Comparison of ENCODE assay signal across 8 cellular contexts in the genomic region with DNA sequence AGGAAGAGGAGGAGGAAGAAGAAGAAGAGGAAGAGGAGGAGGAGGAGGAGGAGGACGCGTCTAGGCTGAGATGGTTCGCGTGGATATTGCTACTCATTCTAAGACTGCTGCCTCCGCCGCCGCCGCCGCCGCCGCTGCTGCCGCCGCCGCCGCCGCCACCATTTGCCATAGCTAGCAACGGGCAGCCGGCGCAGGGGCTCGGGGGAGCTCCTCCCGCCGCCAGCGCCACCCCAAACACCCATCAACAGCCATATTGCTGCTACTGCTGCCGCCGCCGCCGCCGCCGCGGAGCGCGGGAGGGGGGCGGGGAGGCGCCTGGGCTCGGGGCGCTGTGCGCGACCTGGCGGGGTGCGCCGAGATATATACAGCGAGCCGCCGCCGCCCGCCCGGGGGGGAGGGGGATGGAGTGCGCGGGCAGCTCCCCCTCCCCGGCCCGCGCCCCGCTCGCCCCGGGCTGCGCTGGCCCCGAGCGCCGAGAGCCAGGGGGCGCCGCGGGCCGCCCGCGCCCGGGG. TPM values are rescaled to one million over a fixed set of nuclear protein-coding genes. Genes with fewer than 3 reads are reported as not detected.
DNase-seq lines count a peak whose midpoint lies in the region; ATAC-seq and TF ChIP-seq lines count a peak whose summit lies in the region.

KCNMA1 (minus strand) TSS at position 335 of the 512 bp plus-strand sequence.

- H3K9me3 Mint-ChIP-seq in activated T-cell treated with anti-CD3 and anti-CD28 coated beads, Interleukin-2, amount 50 U/mL, for 24 hours: no peaks in the 10 kb centered on the region

- peaks cover 13% of the 10 kb centered on the region for H3K4me1 Mint-ChIP-seq in activated T-cell treated with anti-CD3 and anti-CD28 coated beads, Interleukin-2, amount 50 U/mL, for 24 hours (ENCODE audit: low read depth)

- no peaks in the 10 kb centered on the region for H3K36me3 Mint-ChIP-seq in activated T-cell treated with anti-CD3 and anti-CD28 coated beads, Interleukin-2, amount 50 U/mL, for 24 hours (ENCODE audit: low read depth)

- peak; percentile 39 for DNase-seq in activated T-cell treated with anti-CD3 and anti-CD28 coated beads, Interleukin-2, amount 50 U/mL, for 24 hours
- DNase-seq in activated T-cell treated with anti-CD3 and anti-CD28 coated beads for 4 hours (no peak), RWPE1 (ENCODE audit: low spot score) (peak; percentile 41), epithelial cell of esophagus (ENCODE audit: low read depth) (peak; percentile 37), myocyte (ENCODE audit: low read depth) (peak; percentile 67), GDM1 (lab: John Stamatoyannopoulos, UW) (no peak), epidermal melanocyte (ENCODE audit: insufficient read length, low spot score) (no peak)

- TF ChIP-seq CTCF in RWPE1 (conservative IDR thresholded peaks at IDR 0.05; ENCODE audit: low read depth) (no peak), epithelial cell of esophagus (IDR thresholded peaks at IDR 0.05; ENCODE audit: insufficient read depth, low read depth, low read length, missing control alignments) (no peak)

- no peak within 1 kb of the TSS for H3K27ac Mint-ChIP-seq in activated T-cell treated with anti-CD3 and anti-CD28 coated beads, Interleukin-2, amount 50 U/mL, for 24 hours

- no peak for ATAC-seq in HG02852 (IDR thresholded peaks at IDR 0.05; ENCODE audit: unreplicated experiment)

- CTCF ChIA-PET in RWPE1 (lab: Yijun Ruan, JAX): interaction anchor here (0.6 to 1.3 kb wide), 7 partner anchors 43 to 472 kb away, joined by 3 to 4 read pairs (median 3); no protein-coding TSS in a partner anchor

- peak within 1 kb of the TSS; percentile 67 for H3K27ac ChIP-seq in RWPE1

- H3K4me3 Mint-ChIP-seq in activated T-cell treated with anti-CD3 and anti-CD28 coated beads, Interleukin-2, amount 50 U/mL, for 24 hours: peak within 1 kb of the TSS; percentile 64

- POLR2A ChIA-PET in RWPE1 (lab: Yijun Ruan, JAX; ENCODE audit: low non-redundant PET): no interaction called here

- peaks cover 86% of the 10 kb centered on the region for H3K27me3 Mint-ChIP-seq in activated T-cell treated with anti-CD3 and anti-CD28 coated beads, Interleukin-2, amount 50 U/mL, for 24 hours

- peak within 1 kb of the TSS; percentile 64 for H3K4me3 ChIP-seq in epithelial cell of esophagus (ENCODE audit: low read length)

RNA-seq across cellular contexts. Expression of gene KCNMA1, which starts in this region (rescaled TPM):
- 11.9 and 15.3 TPM in 2 replicates for total RNA-seq in myocyte
- polyA plus RNA-seq in myocyte (2012): 31.5 TPM

Comparison
In these comparisons a context has a peak if more than half of its experiments do, and no peak if none do; other contexts are left out.
1. DNase-seq: peak in activated T-cell treated with anti-CD3 and anti-CD28 coated beads, Interleukin-2, amount 50 U/mL, for 24 hours (single experiment), RWPE1 (single experiment), epithelial cell of esophagus (single experiment) and myocyte (single experiment); none in activated T-cell treated with anti-CD3 and anti-CD28 coated beads for 4 hours (single experiment), GDM1 (single experiment) and epidermal melanocyte (single experiment).